In genomic region chr3:79247367-79248103, GRCh38 we compare ENCODE assay signal across 17 cellular contexts.
DNase-seq lines count a peak whose midpoint lies in the region; ATAC-seq and TF ChIP-seq lines count a peak whose summit lies in the region.
"Had no signal": no experiment of that assay in that cellular context is flagged by ENCODE, and none has a peak within 500 bp of the region (broad histone marks: within the 10 kb centered on the region; RNA-seq: fewer than 3 reads in every experiment).

No MANE protein-coding gene starts in this region.

- H2AFZ ChIP-seq in neuron (ENCODE audit: low read depth, low read length), result peak overlapping the region; percentile 35

- H3K4me3 ChIP-seq in BJ (ENCODE audit: low read depth, low read length), result no peak overlapping the region
- H3K4me3 ChIP-seq in heart left ventricle, result peak overlapping the region in 3 of 12 donors; percentile 1 to 31 (median 2)
- H3K4me3 ChIP-seq in neuron (ENCODE audit: low read length), result no peak overlapping the region
- H3K4me3 ChIP-seq in dorsolateral prefrontal cortex, result no peak overlapping the region
- H3K4me3 ChIP-seq in tibial artery, result no peak overlapping the region
- H3K4me3 ChIP-seq: K562, psoas muscle had no signal

- peak; percentile 93 for ATAC-seq in SK-N-SH treated with all-trans-retinoic acid at 6 μM for 48 hours
- ATAC-seq in heart left ventricle, result peak in 3 of 4 donors; percentile 58 to 87 (median 85)
- ATAC-seq: K562, psoas muscle had no signal

- H3K36me3 ChIP-seq in BJ (ENCODE audit: control insufficient read depth, insufficient read depth, low read length) (no peaks in the 10 kb centered on the region), heart left ventricle (no peaks in the 10 kb centered on the region), neuron (ENCODE audit: insufficient read depth, low read length) (no peaks in the 10 kb centered on the region), tibial artery (no peaks in the 10 kb centered on the region)

- intact Hi-C loops in heart left ventricle (cut with DNase I), result no loop called here
- intact Hi-C loops in dorsolateral prefrontal cortex (cut with DNase I), result no loop called here
- intact Hi-C loops in tibial artery (cut with DNase I; ENCODE audit: low total_unique reads), result no loop called here

- CTCF ChIA-PET in BJ (lab: Yijun Ruan, JAX), result no interaction called here

- TF ChIP-seq CTCF in BJ (IDR thresholded peaks at IDR 0.05; ENCODE audit: insufficient read depth, low read depth, low read length) (no peak), heart left ventricle (IDR thresholded peaks at IDR 0.05) (no peak), dorsolateral prefrontal cortex (IDR thresholded peaks at IDR 0.05 in 54 of 56, conservative IDR thresholded peaks at IDR 0.05 in 2 of 56; ENCODE audit: low read depth in 1 of 56, partially characterized antibody in 56 of 56) (no peak), tibial artery (IDR thresholded peaks at IDR 0.05) (no peak)

- H3K9me3 ChIP-seq in heart left ventricle (peaks cover 0 to 2% (median 0%) of the 10 kb centered on the region in 12 donors), neuron (ENCODE audit: low read length) (no peaks in the 10 kb centered on the region), tibial artery (no peaks in the 10 kb centered on the region)
- H3K9me3 ChIP-seq: psoas muscle had no signal

- H3K27me3 ChIP-seq in BJ (ENCODE audit: control insufficient read depth, insufficient read depth, low read length) (no peaks in the 10 kb centered on the region), heart left ventricle (no peaks in the 10 kb centered on the region), neuron (ENCODE audit: insufficient read depth, low read length) (no peaks in the 10 kb centered on the region), dorsolateral prefrontal cortex (no peaks in the 10 kb centered on the region), tibial artery (no peaks in the 10 kb centered on the region)

- peak; percentile 61 for DNase-seq in BJ (ENCODE audit: low read depth)
- DNase-seq in heart left ventricle, result peak in 4 of 5 donors; percentile 23 to 43 (median 30)
- DNase-seq in amygdala (lab: John Stamatoyannopoulos, UW), result no peak
- DNase-seq in dorsolateral prefrontal cortex, result no peak
- DNase-seq in stimulated activated CD4-positive, alpha-beta T cell treated with anti-CD3 and anti-CD28 coated beads, Interleukin-2, amount 100 ng/mL, for 24 hours, result no peak
- no peak for DNase-seq in tibial artery
- DNase-seq: activated T-cell treated with anti-CD3 and anti-CD28 coated beads, Interleukin-2, amount 50 U/mL, for 24 hours; aorta; C1 segment of cervical spinal cord; GF-D8; head of caudate nucleus; NCI-H187 treated with DMSO at 0.1 percent for 48 hours; NK-92 treated with Interleukin-12 subunit alpha and Interleukin-12 subunit beta, amount 100 ng/mL, for 24 hours had no signal

- H3K4me1 ChIP-seq in heart left ventricle (peaks cover 0 to 9% (median 0%) of the 10 kb centered on the region in 12 donors), neuron (ENCODE audit: insufficient read depth, low read length) (peaks cover 3% of the 10 kb centered on the region), tibial artery (peaks cover 0 to 10% (median 0%) of the 10 kb centered on the region in 4 donors)
- H3K4me1 ChIP-seq: psoas muscle had no signal

- WGBS in heart left ventricle, 4 donors, result 42 to 57% (median 54%) methylated on average over 6 of the region's 6 CpGs

- POLR2A ChIA-PET in BJ (lab: Charles Lee), result no interaction called here

- H3K27ac ChIP-seq in heart left ventricle (peak overlapping the region in 9 of 12 donors; percentile 11 to 72 (median 54)), dorsolateral prefrontal cortex (no peak overlapping the region), tibial artery (no peak overlapping the region)
- H3K27ac ChIP-seq: psoas muscle had no signal

- TF ChIP-seq POLR2A in heart left ventricle (IDR thresholded peaks at IDR 0.05), result no peak

TF ChIP-seq in SK-N-SH treated with all-trans-retinoic acid at 6 μM for 48 hours, 23 proteins besides CTCF, POLR2A, EP300 and RAD21:
- TF ChIP-seq ESRRG (CRISPR knock-in tag; IDR thresholded peaks at IDR 0.05) (no peak), ISL1 (CRISPR knock-in tag; IDR thresholded peaks at IDR 0.05) (no peak), GLIS3 (CRISPR knock-in tag; IDR thresholded peaks at IDR 0.05) (no peak), CREB5 (CRISPR knock-in tag; IDR thresholded peaks at IDR 0.05; ENCODE audit: low read depth) (no peak), OSR1 (CRISPR knock-in tag; IDR thresholded peaks at IDR 0.05) (no peak), PATZ1 (CRISPR knock-in tag; IDR thresholded peaks at IDR 0.05; ENCODE audit: borderline replicate concordance) (no peak), ZFP3 (CRISPR knock-in tag; IDR thresholded peaks at IDR 0.05) (no peak), TSHZ2 (CRISPR knock-in tag; IDR thresholded peaks at IDR 0.05) (no peak), SNAI2 (CRISPR knock-in tag; IDR thresholded peaks at IDR 0.05) (no peak), BACH2 (CRISPR knock-in tag; IDR thresholded peaks at IDR 0.05; ENCODE audit: borderline replicate concordance) (no peak), RARB (CRISPR knock-in tag; IDR thresholded peaks at IDR 0.05) (no peak), ZNF565 (CRISPR knock-in tag; conservative IDR thresholded peaks at IDR 0.05; ENCODE audit: low read depth) (no peak), PPARA (CRISPR knock-in tag; IDR thresholded peaks at IDR 0.05; ENCODE audit: borderline replicate concordance) (no peak)

Comparison
In these comparisons a context has a peak if more than half of its experiments do, and no peak if none do; other contexts are left out.
1. DNase-seq: peak in BJ (single experiment) and heart left ventricle (4 of 5); none in amygdala (0 of 56), dorsolateral prefrontal cortex (0 of 10), stimulated activated CD4-positive, alpha-beta T cell treated with anti-CD3 and anti-CD28 coated beads, Interleukin-2, amount 100 ng/mL, for 24 hours (0 of 2) and tibial artery (0 of 2).
2. H3K27ac ChIP-seq: peak in heart left ventricle (9 of 12); none in dorsolateral prefrontal cortex (0 of 59) and tibial artery (0 of 2).